Comparison of ENCODE assay signal across 14 cellular contexts in the genomic region with DNA sequence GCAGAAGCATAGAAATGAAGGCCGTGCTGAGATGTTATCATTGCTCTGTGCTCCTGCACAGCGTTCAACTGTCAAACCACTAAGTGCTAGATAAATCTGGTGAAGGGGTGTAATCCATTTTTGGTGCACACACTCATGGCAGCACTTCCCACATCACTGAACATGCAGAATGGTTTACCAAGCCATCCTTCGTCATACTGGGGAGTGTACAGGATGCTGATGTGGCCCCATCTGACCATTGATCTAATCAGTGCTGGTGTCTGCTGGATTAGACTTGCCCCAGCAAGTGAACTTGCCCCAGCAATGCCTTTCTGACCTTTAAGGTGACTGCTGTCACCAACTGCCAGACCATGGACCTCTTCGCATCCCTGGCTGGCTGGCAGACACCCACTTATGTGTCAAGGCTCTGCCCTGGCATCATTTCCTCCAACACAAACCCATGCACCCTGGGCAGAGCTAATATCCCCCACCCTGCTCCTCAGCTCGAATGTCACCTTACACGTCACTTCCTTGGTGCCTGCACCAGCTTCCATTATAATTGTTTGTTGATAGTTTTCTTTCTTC. TPM values are rescaled to one million over a fixed set of nuclear protein-coding genes. Genes with fewer than 3 reads are reported as not detected.
DNase-seq lines count a peak whose midpoint lies in the region; ATAC-seq and TF ChIP-seq lines count a peak whose summit lies in the region.
"Had no signal": no experiment of that assay in that cellular context is flagged by ENCODE, and none has a peak within 500 bp of the region (broad histone marks: within the 10 kb centered on the region; RNA-seq: fewer than 3 reads in every experiment).

No MANE protein-coding gene starts in this region.

- no peaks in the 10 kb centered on the region for H3K9me3 Mint-ChIP-seq in activated CD4-positive, alpha-beta T cell treated with anti-CD3 and anti-CD28 coated beads, Interleukin-2, amount 10 ng/mL, durations not matched to agents 24 days and 14 days
- H3K9me3 Mint-ChIP-seq in activated naive CD8-positive, alpha-beta T cell (ENCODE audit: low read depth) = no peaks in the 10 kb centered on the region
- H3K9me3 Mint-ChIP-seq in stimulated activated memory B cell treated with anti-CD40 and anti-IgM and Interleukin-4, amounts not matched to agents 10 μg/mL and 1 μg/mL and 100 μg/mL, for 72 hours = no peaks in the 10 kb centered on the region
- H3K9me3 Mint-ChIP-seq: brain had no signal

- no peak for TF ChIP-seq POLR2A in GM18505 (IDR thresholded peaks at IDR 0.05; ENCODE audit: borderline replicate concordance, extremely low read depth, insufficient read depth, insufficient read length)

- peak; percentile 81 for DNase-seq in activated CD4-positive, alpha-beta T cell treated with anti-CD3 and anti-CD28 coated beads, Interleukin-2, amount 10 ng/mL, durations not matched to agents 24 days and 14 days
- no peak for DNase-seq in activated CD4-positive, alpha-beta T cell treated with anti-CD3 and anti-CD28 coated beads for 48 hours
- peak in 3 of 5 donors; percentile 46 to 84 (median 51) for DNase-seq in T-helper 1 cell
- no peak for DNase-seq in foreskin fibroblast
- DNase-seq: ACHN, DMS 273 treated with DMSO at 0.1 percent for 48 hours, left cardiac atrium, NCI-H748 treated with DMSO at 0.1 percent for 48 hours, SJCRH30 had no signal

- H3K4me3 Mint-ChIP-seq in activated CD4-positive, alpha-beta T cell treated with anti-CD3 and anti-CD28 coated beads, Interleukin-2, amount 10 ng/mL, durations not matched to agents 24 days and 14 days = peak overlapping the region; percentile 47
- peak overlapping the region; percentile 70 for H3K4me3 Mint-ChIP-seq in activated naive CD8-positive, alpha-beta T cell
- H3K4me3 Mint-ChIP-seq in stimulated activated memory B cell treated with anti-CD40 and anti-IgM and Interleukin-4, amounts not matched to agents 10 μg/mL and 1 μg/mL and 100 μg/mL, for 72 hours = no peak overlapping the region

- intact Hi-C loops in activated CD4-positive, alpha-beta T cell treated with anti-CD3 and anti-CD28 coated beads, Interleukin-2, amount 10 ng/mL, durations not matched to agents 24 days and 14 days (cut with micrococcal nuclease) = loop anchor here (1.0 kb wide), 1 partner anchor 20 kb away; no protein-coding TSS in a partner anchor

- H3K4me1 Mint-ChIP-seq in activated CD4-positive, alpha-beta T cell treated with anti-CD3 and anti-CD28 coated beads, Interleukin-2, amount 10 ng/mL, durations not matched to agents 24 days and 14 days = peaks cover 60% of the 10 kb centered on the region
- peaks cover 81% of the 10 kb centered on the region for H3K4me1 Mint-ChIP-seq in activated naive CD8-positive, alpha-beta T cell (ENCODE audit: low read depth)
- H3K4me1 Mint-ChIP-seq in stimulated activated memory B cell treated with anti-CD40 and anti-IgM and Interleukin-4, amounts not matched to agents 10 μg/mL and 1 μg/mL and 100 μg/mL, for 72 hours = peaks cover 61% of the 10 kb centered on the region

- H3K27me3 Mint-ChIP-seq in activated CD4-positive, alpha-beta T cell treated with anti-CD3 and anti-CD28 coated beads, Interleukin-2, amount 10 ng/mL, durations not matched to agents 24 days and 14 days = no peaks in the 10 kb centered on the region
- H3K27me3 Mint-ChIP-seq in activated naive CD8-positive, alpha-beta T cell = no peaks in the 10 kb centered on the region
- H3K27me3 Mint-ChIP-seq in stimulated activated memory B cell treated with anti-CD40 and anti-IgM and Interleukin-4, amounts not matched to agents 10 μg/mL and 1 μg/mL and 100 μg/mL, for 72 hours = no peaks in the 10 kb centered on the region

- TF ChIP-seq CTCF in foreskin fibroblast (IDR thresholded peaks at IDR 0.05; ENCODE audit: low read depth, low read length) = no peak

- no peak overlapping the region for H3K4me3 ChIP-seq in foreskin fibroblast (ENCODE audit: low read depth in 1 of 2, low read length in 2 of 2)
- H3K4me3 ChIP-seq: SJCRH30 had no signal

- H3K27ac Mint-ChIP-seq in activated CD4-positive, alpha-beta T cell treated with anti-CD3 and anti-CD28 coated beads, Interleukin-2, amount 10 ng/mL, durations not matched to agents 24 days and 14 days = peak overlapping the region; percentile 82
- peak overlapping the region; percentile 85 for H3K27ac Mint-ChIP-seq in activated naive CD8-positive, alpha-beta T cell
- H3K27ac Mint-ChIP-seq in stimulated activated memory B cell treated with anti-CD40 and anti-IgM and Interleukin-4, amounts not matched to agents 10 μg/mL and 1 μg/mL and 100 μg/mL, for 72 hours = peak overlapping the region; percentile 46

- peaks cover 4% of the 10 kb centered on the region for H3K36me3 Mint-ChIP-seq in activated CD4-positive, alpha-beta T cell treated with anti-CD3 and anti-CD28 coated beads, Interleukin-2, amount 10 ng/mL, durations not matched to agents 24 days and 14 days (ENCODE audit: low read depth)
- H3K36me3 Mint-ChIP-seq in activated naive CD8-positive, alpha-beta T cell = no peaks in the 10 kb centered on the region
- H3K36me3 Mint-ChIP-seq in stimulated activated memory B cell treated with anti-CD40 and anti-IgM and Interleukin-4, amounts not matched to agents 10 μg/mL and 1 μg/mL and 100 μg/mL, for 72 hours = no peaks in the 10 kb centered on the region
- H3K36me3 Mint-ChIP-seq: brain had no signal

- no peak for ATAC-seq in stimulated activated memory B cell treated with anti-CD40 and anti-IgM and Interleukin-4, amounts not matched to agents 10 μg/mL and 1 μg/mL and 100 μg/mL, for 72 hours
- no peak for ATAC-seq in GM21619 (IDR thresholded peaks at IDR 0.05; ENCODE audit: unreplicated experiment)
- ATAC-seq in GM18505 (IDR thresholded peaks at IDR 0.05; ENCODE audit: unreplicated experiment) = no peak
- ATAC-seq: left cardiac atrium had no signal

RNA-seq across cellular contexts. Expression of a gene that starts 4.2 kb away (rescaled TPM):
- 368 and 370 TPM in 2 replicates for total RNA-seq in activated CD4-positive, alpha-beta T cell treated with anti-CD3 and anti-CD28 coated beads, Interleukin-2, amount 10 ng/mL, durations not matched to agents 24 days and 14 days
- total RNA-seq: SJCRH30 had no signal

Comparison
In these comparisons a context has a peak if more than half of its experiments do, and no peak if none do; other contexts are left out.
1. DNase-seq: peak in activated CD4-positive, alpha-beta T cell treated with anti-CD3 and anti-CD28 coated beads, Interleukin-2, amount 10 ng/mL, durations not matched to agents 24 days and 14 days (single experiment) and T-helper 1 cell (3 of 5); none in activated CD4-positive, alpha-beta T cell treated with anti-CD3 and anti-CD28 coated beads for 48 hours (single experiment) and foreskin fibroblast (0 of 2).
2. Peak in every context shown above with its lines, with median percentiles within 50 percentile points of each other: H3K27ac Mint-ChIP-seq.